8 cellular contexts compared by ENCODE assay signal in the genomic region with DNA sequence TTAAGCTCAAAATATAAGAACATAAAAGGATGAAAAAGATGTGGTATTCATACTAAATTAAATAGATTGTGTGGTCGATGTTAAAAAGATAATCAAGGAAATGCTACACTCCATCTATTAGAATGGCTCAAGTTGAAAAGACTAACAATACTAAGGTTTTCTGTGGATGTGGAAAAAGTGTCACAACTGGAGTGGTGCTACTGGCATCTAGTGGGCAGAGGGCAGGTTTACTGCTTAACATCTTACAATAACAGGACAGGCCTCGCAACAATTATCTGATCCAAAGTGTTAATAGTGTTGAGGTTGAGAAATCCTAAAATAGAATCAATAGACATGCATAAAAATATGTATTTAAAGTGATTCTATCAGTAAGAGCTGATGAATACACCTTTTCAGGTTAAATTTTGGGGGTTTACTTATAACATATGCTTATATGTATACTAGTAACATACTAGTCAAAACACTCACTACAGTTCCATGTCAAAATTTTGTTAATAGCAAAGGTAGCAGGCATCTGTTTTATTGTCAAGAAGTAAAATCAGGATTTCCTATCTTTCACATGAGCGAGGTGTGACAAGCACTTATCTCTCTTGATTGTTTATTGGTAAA.
DNase-seq lines count a peak whose midpoint lies in the region; ATAC-seq and TF ChIP-seq lines count a peak whose summit lies in the region.

No MANE protein-coding gene starts in this region.

- H3K4me3 Mint-ChIP-seq in natural killer cell treated with Interleukin-12 subunit alpha and Interleukin-12 subunit beta and Interleukin-15 and Interleukin-18, amount 100 ng/mL, for 72 hours: no peak overlapping the region

- in situ Hi-C loops in KBM-7 (cut with MboI; ENCODE audit: low pct_unique_long_range_greater_than_20kb, low sequenced_read_pairs): no loop called here

- no peaks in the 10 kb centered on the region for H3K4me1 Mint-ChIP-seq in natural killer cell treated with Interleukin-12 subunit alpha and Interleukin-12 subunit beta and Interleukin-15 and Interleukin-18, amount 100 ng/mL, for 72 hours (ENCODE audit: low read depth in 2 of 2)

- H3K9me3 Mint-ChIP-seq in natural killer cell treated with Interleukin-12 subunit alpha and Interleukin-12 subunit beta and Interleukin-15 and Interleukin-18, amount 100 ng/mL, for 72 hours: no peaks in the 10 kb centered on the region

- peaks cover 0 to 3% (median 0%) of the 10 kb centered on the region in 4 donors for H3K4me1 ChIP-seq in liver (ENCODE audit: control insufficient read depth in 4 of 4, insufficient read depth in 4 of 4, low read length in 3 of 4)

- peak; percentile 9 for DNase-seq in Daoy (ENCODE audit: low read depth)
- peak; percentile 16 for DNase-seq in KBM-7
- no peak for DNase-seq in OCI-M2 (lab: John Stamatoyannopoulos, UW; ENCODE audit: unreplicated experiment)
- no peak for DNase-seq in stimulated activated naive CD8-positive, alpha-beta T cell treated with anti-CD3 and anti-CD28 coated beads, Interleukin-15, Interleukin-2, amounts not matched to agents 100 U/mL and 50 U/mL, for 24 hours
- no peak for DNase-seq in natural killer cell treated with Interleukin-12 subunit alpha and Interleukin-12 subunit beta and Interleukin-15 and Interleukin-18, amount 100 ng/mL, for 72 hours (ENCODE audit: low spot score)

- ATAC-seq in GM19023 (IDR thresholded peaks at IDR 0.05; ENCODE audit: unreplicated experiment): no peak
- no peak for ATAC-seq in stimulated activated naive CD8-positive, alpha-beta T cell treated with anti-CD3 and anti-CD28 coated beads, Interleukin-15, Interleukin-2, amounts not matched to agents 100 U/mL and 50 U/mL, for 24 hours
- no peak for ATAC-seq in natural killer cell treated with Interleukin-12 subunit alpha and Interleukin-12 subunit beta and Interleukin-15 and Interleukin-18, amount 100 ng/mL, for 72 hours

- 73% methylated on average over 3 of the region's 3 CpGs for WGBS in liver

- no peak overlapping the region for H3K4me3 ChIP-seq in liver (ENCODE audit: low read depth in 1 of 3, low read length in 3 of 3)

- H3K36me3 Mint-ChIP-seq in natural killer cell treated with Interleukin-12 subunit alpha and Interleukin-12 subunit beta and Interleukin-15 and Interleukin-18, amount 100 ng/mL, for 72 hours: no peaks in the 10 kb centered on the region

- no peaks in the 10 kb centered on the region for H3K27me3 ChIP-seq in liver (ENCODE audit: control insufficient read depth in 4 of 4, insufficient read depth in 4 of 4, low read length in 3 of 4)

- no peaks in the 10 kb centered on the region for H3K27me3 Mint-ChIP-seq in natural killer cell treated with Interleukin-12 subunit alpha and Interleukin-12 subunit beta and Interleukin-15 and Interleukin-18, amount 100 ng/mL, for 72 hours

- no peak overlapping the region for H3K9ac ChIP-seq in liver (ENCODE audit: low read depth in 1 of 2, low read length in 2 of 2)

- TF ChIP-seq RAD21 in liver (IDR thresholded peaks at IDR 0.05): peak; percentile 39 to 47

- no peaks in the 10 kb centered on the region for H3K9me3 ChIP-seq in liver (ENCODE audit: control insufficient read depth in 4 of 4, low read length in 3 of 4)

- TF ChIP-seq CTCF in VCaP (conservative IDR thresholded peaks at IDR 0.05) (peak; percentile 83), liver (IDR thresholded peaks at IDR 0.05; ENCODE audit: low read depth, low read length, missing input control) (peak; percentile 8)

- no peaks in the 10 kb centered on the region for H3K36me3 ChIP-seq in liver (ENCODE audit: control insufficient read depth in 4 of 4, insufficient read depth in 3 of 4, low read depth in 1 of 4, low read length in 3 of 4)

- H3K27ac ChIP-seq in VCaP: peak overlapping the region; percentile 10; the same call in 1 of the 2 replicates
- no peak overlapping the region for H3K27ac ChIP-seq in liver (ENCODE audit: low read depth in 1 of 2, low read length in 2 of 2)

- no peak overlapping the region for H3K27ac Mint-ChIP-seq in natural killer cell treated with Interleukin-12 subunit alpha and Interleukin-12 subunit beta and Interleukin-15 and Interleukin-18, amount 100 ng/mL, for 72 hours

TF ChIP-seq in liver, 16 proteins besides CTCF, POLR2A, EP300 and RAD21:
- TF ChIP-seq FOXA1 (IDR thresholded peaks at IDR 0.05): no peak
- TF ChIP-seq SP1 (IDR thresholded peaks at IDR 0.05): no peak

Comparison
In these comparisons a context has a peak if more than half of its experiments do, and no peak if none do; other contexts are left out.
1. DNase-seq: peak in Daoy (single experiment) and KBM-7 (single experiment); none in OCI-M2 (single experiment), stimulated activated naive CD8-positive, alpha-beta T cell treated with anti-CD3 and anti-CD28 coated beads, Interleukin-15, Interleukin-2, amounts not matched to agents 100 U/mL and 50 U/mL, for 24 hours (single experiment) and natural killer cell treated with Interleukin-12 subunit alpha and Interleukin-12 subunit beta and Interleukin-15 and Interleukin-18, amount 100 ng/mL, for 72 hours (single experiment).